Comparison of ENCODE assay signal across 29 cellular contexts in genomic region chr2:39701137-39701536, GRCh38. TPM values are rescaled to one million over a fixed set of nuclear protein-coding genes. Genes with fewer than 3 reads are reported as not detected.
"Had no signal": no experiment of that assay in that cellular context is flagged by ENCODE, and none has a peak within 500 bp of the region (broad histone marks: within the 10 kb centered on the region; RNA-seq: fewer than 3 reads in every experiment).

No MANE protein-coding gene starts in this region.

- H3K27ac ChIP-seq: colonic mucosa, coronary artery, epithelial cell of prostate, esophagus muscularis mucosa, esophagus squamous epithelium, foreskin keratinocyte, gastrocnemius medialis, gastroesophageal sphincter, heart left ventricle, heart right ventricle had no signal

- H3K36me3 ChIP-seq: colonic mucosa, esophagus muscularis mucosa, esophagus squamous epithelium, gastrocnemius medialis, gastroesophageal sphincter, heart left ventricle, heart right ventricle had no signal

- DNase-seq: colonic mucosa; cortex of kidney; dermis blood vessel endothelial cell; dorsolateral prefrontal cortex; effector CD4-positive, alpha-beta T cell; effector CD8-positive, alpha-beta T cell; effector memory CD4-positive, alpha-beta T cell; effector memory CD8-positive, alpha-beta T cell; endodermal cell; erythroblast; esophagus squamous epithelium; foreskin fibroblast; foreskin keratinocyte; foreskin melanocyte; gastrocnemius medialis; glutamatergic neuron; head of caudate nucleus; heart left ventricle; heart right ventricle had no signal

- H3K9me3 ChIP-seq: colonic mucosa had no signal

- H3K4me3 Mint-ChIP-seq: dendritic cell treated with granulocyte-macrophage colony-stimulating factor and Interleukin-4, amounts not matched to agents 40 ng/mL and 50 ng/mL, for 4 days; effector memory CD8-positive, alpha-beta T cell; endodermal cell had no signal

- H3K4me1 Mint-ChIP-seq: endodermal cell had no signal

- FAIRE-seq: colon, endometrium, endothelial cell of umbilical vein, frontal cortex had no signal

- H3K4me3 ChIP-seq: colonic mucosa, coronary artery, dorsolateral prefrontal cortex, esophagus muscularis mucosa, esophagus squamous epithelium, gastrocnemius medialis, gastroesophageal sphincter, heart left ventricle, heart right ventricle had no signal

- H3K4me1 ChIP-seq: colonic mucosa, foreskin keratinocyte had no signal

- H3K27ac Mint-ChIP-seq: dendritic cell treated with granulocyte-macrophage colony-stimulating factor and Interleukin-4, amounts not matched to agents 40 ng/mL and 50 ng/mL, for 4 days; effector memory CD8-positive, alpha-beta T cell; endodermal cell had no signal

RNA-seq across cellular contexts. Expression of gene TMEM178A, which starts 35.4 kb away (rescaled TPM):
- total RNA-seq: dermis blood vessel endothelial cell, dermis microvascular lymphatic vessel endothelial cell, foreskin keratinocyte had no signal
